Comparison of ENCODE assay signal across 1 cellular context in genomic region chr5:105840800-105841199, GRCh38.
TF ChIP-seq lines count a peak whose summit lies in the region.

No MANE protein-coding gene starts in this region.

TF ChIP-seq in K562, 482 proteins besides CTCF, POLR2A, EP300 and RAD21 (continued from another document):
- TF ChIP-seq, protein P1, sequence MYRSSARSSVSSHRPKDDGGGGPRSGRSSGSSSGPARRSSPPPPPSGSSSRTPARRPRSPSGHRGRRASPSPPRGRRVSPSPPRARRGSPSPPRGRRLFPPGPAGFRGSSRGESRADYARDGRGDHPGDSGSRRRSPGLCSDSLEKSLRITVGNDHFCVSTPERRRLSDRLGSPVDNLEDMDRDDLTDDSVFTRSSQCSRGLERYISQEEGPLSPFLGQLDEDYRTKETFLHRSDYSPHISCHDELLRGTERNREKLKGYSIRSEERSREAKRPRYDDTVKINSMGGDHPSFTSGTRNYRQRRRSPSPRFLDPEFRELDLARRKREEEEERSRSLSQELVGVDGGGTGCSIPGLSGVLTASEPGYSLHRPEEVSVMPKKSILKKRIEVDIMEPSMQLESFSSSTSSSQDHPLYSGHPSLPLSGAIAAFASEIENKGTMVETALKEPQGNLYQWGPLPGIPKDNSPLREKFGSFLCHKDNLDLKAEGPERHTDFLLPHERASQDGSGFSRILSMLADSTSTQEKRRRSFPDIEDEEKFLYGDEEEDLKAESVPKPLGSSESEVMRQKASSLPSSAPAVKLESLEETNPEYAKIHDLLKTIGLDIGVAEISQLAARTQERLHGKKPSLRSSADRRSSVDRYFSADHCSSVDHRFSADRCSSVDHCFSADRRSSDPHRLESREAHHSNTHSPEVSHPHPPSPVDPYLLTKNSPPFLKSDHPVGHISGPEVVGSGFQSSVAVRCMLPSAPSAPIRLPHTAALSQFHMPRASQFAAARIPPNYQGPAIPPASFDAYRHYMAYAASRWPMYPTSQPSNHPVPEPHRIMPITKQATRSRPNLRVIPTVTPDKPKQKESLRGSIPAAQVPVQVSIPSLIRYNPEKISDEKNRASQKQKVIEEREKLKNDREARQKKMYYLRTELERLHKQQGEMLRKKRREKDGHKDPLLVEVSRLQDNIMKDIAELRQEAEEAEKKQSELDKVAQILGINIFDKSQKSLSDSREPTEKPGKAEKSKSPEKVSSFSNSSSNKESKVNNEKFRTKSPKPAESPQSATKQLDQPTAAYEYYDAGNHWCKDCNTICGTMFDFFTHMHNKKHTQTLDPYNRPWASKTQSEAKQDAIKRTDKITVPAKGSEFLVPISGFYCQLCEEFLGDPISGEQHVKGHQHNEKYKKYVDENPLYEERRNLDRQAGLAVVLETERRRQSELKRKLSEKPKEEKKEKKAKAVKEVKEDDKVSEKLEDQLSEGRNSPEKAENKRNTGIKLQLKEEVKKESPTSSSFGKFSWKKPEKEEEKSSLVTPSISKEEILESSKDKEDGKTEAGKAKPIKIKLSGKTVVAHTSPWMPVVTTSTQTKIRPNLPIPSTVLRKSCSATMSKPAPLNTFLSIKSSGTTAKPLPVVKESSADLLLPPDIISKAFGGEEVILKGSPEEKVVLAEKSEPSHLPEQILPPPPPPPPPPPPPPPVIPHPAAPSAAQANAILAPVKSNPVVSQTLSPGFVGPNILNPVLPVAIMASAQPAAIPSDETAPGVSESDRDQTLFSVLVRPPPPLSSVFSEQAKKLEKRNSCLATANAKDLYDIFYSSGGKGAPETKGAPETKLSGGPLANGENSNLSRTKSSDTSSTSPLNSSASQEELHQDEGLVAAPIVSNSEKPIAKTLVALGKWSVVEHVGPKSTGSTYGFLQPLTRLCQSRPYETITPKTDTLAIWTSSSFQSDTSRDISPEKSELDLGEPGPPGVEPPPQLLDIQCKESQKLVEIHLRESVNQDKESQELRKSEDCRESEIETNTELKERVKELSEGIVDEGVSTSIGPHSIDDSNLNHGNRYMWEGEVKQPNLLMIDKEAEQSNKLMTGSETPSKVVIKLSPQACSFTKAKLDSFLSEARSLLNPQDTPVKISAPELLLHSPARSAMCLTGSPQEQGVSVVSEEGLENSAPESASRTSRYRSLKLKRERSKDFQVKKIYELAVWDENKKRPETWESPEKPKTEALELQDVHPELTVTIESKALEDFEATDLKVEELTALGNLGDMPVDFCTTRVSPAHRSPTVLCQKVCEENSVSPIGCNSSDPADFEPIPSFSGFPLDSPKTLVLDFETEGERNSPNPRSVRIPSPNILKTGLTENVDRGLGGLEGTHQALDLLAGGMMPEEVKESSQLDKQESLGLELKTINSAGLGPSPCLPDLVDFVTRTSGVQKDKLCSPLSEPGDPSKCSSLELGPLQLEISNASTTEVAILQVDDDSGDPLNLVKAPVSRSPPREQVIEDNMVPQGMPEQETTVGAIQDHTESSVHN (IDR thresholded peaks at IDR 0.05; ENCODE audit: borderline replicate concordance in 1 of 2, low read depth in 1 of 2), result no peak
- TF ChIP-seq PKNOX1 (IDR thresholded peaks at IDR 0.05) (peak; percentile 70), JUND (IDR thresholded peaks at IDR 0.05; ENCODE audit: borderline replicate concordance, low read depth, low read length) (no peak), JUND (tag; IDR thresholded peaks at IDR 0.05; ENCODE audit: borderline replicate concordance, low read depth, low read length) (no peak), ZNF830 (CRISPR knock-in tag; IDR thresholded peaks at IDR 0.05) (no peak), HDAC1 (IDR thresholded peaks at IDR 0.05) (no peak), IRF2 (CRISPR knock-in tag; IDR thresholded peaks at IDR 0.05) (no peak), GTF2F1 (IDR thresholded peaks at IDR 0.05; ENCODE audit: low read depth, low read length) (no peak), NFIC (IDR thresholded peaks at IDR 0.05) (peak; percentile 99), NFIX (CRISPR knock-in tag; IDR thresholded peaks at IDR 0.05; ENCODE audit: low read depth) (peak; percentile 90), CCAR2 (IDR thresholded peaks at IDR 0.05; ENCODE audit: low read depth, low read length) (no peak)
- TF ChIP-seq, protein P2, sequence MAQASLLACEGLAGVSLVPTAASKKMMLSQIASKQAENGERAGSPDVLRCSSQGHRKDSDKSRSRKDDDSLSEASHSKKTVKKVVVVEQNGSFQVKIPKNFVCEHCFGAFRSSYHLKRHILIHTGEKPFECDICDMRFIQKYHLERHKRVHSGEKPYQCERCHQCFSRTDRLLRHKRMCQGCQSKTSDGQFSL (CRISPR knock-in tag; IDR thresholded peaks at IDR 0.05), result no peak
- TF ChIP-seq, protein P2 (tag; IDR thresholded peaks at IDR 0.05), result no peak
- TF ChIP-seq, protein P3, sequence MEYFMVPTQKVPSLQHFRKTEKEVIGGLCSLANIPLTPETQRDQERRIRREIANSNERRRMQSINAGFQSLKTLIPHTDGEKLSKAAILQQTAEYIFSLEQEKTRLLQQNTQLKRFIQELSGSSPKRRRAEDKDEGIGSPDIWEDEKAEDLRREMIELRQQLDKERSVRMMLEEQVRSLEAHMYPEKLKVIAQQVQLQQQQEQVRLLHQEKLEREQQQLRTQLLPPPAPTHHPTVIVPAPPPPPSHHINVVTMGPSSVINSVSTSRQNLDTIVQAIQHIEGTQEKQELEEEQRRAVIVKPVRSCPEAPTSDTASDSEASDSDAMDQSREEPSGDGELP (CRISPR knock-in tag; IDR thresholded peaks at IDR 0.05; ENCODE audit: borderline replicate concordance), result no peak
TF ChIP-seq in K562: peak in this region for 4.
